14 cellular contexts compared by ENCODE assay signal in genomic region chr16:4270091-4270490, GRCh38. TPM values are rescaled to one million over a fixed set of nuclear protein-coding genes. Genes with fewer than 3 reads are reported as not detected.
DNase-seq lines count a peak whose midpoint lies in the region; ATAC-seq and TF ChIP-seq lines count a peak whose summit lies in the region.
"Had no signal": no experiment of that assay in that cellular context is flagged by ENCODE, and none has a peak within 500 bp of the region (broad histone marks: within the 10 kb centered on the region; RNA-seq: fewer than 3 reads in every experiment).

No MANE protein-coding gene starts in this region.

- WGBS in tibial nerve, 2 donors: 81 to 88% methylated on average over 5 of the region's 5 CpGs

- intact Hi-C loops in A673 (cut with micrococcal nuclease; ENCODE audit: unreplicated experiment): no loop called here

- peak overlapping the region; percentile 90; the same call in 1 of the 2 replicates for H3K4me2 ChIP-seq in GM23338

- TF ChIP-seq CTCF in A673 (conservative IDR thresholded peaks at IDR 0.05; ENCODE audit: low read depth, low read length) (no peak), GM23338 (conservative IDR thresholded peaks at IDR 0.05; ENCODE audit: low read depth in 2 of 2) (no peak), WERI-Rb-1 (IDR thresholded peaks at IDR 0.05; ENCODE audit: low read depth, low read length) (no peak), tibial nerve (IDR thresholded peaks at IDR 0.05) (no peak)

- H3K36me3 Mint-ChIP-seq in GM23338 (ENCODE audit: low read depth) (peaks cover 36% of the 10 kb centered on the region), memory B cell (no peaks in the 10 kb centered on the region)

- H3K9me3 Mint-ChIP-seq in GM23338: peaks cover 4% of the 10 kb centered on the region; the same call in 2 of the 3 replicates
- H3K9me3 Mint-ChIP-seq in memory B cell: no peaks in the 10 kb centered on the region

- peak overlapping the region; percentile 94; the same call in 1 of the 3 replicates for H3K4me3 Mint-ChIP-seq in GM23338
- peak overlapping the region; percentile 97 for H3K4me3 Mint-ChIP-seq in memory B cell

- ATAC-seq in GM23338: no peak
- ATAC-seq in memory B cell (ENCODE audit: low read depth): no peak
- ATAC-seq: sciatic nerve had no signal

- H3K4me1 Mint-ChIP-seq in GM23338 (peaks cover 10% of the 10 kb centered on the region), memory B cell (peaks cover 4% of the 10 kb centered on the region)

- H3K9me2 ChIP-seq in GM23338 (ENCODE audit: insufficient read depth): no peaks in the 10 kb centered on the region

- H3K79me2 ChIP-seq in GM23338 (replicated peaks; ENCODE audit: insufficient read depth): peaks cover 74% of the 10 kb centered on the region

- BruUV-seq in A673 (replicated peaks; lab: Mats Ljungman, UMichigan): no TSS peak

- no peak overlapping the region for H2AFZ ChIP-seq in GM23338

- DNase-seq in A673 (ENCODE audit: low spot score) (no peak), GM23338 (ENCODE audit: low spot score) (no peak), WERI-Rb-1 (no peak), memory B cell (ENCODE audit: low spot score in 2 of 2) (no peak), tibial nerve (ENCODE audit: low spot score in 2 of 2) (no peak), inferior parietal cortex (ENCODE audit: extremely low spot score) (no peak)
- no peak for DNase-seq in activated effector memory CD4-positive, alpha-beta T cell treated with Interleukin-2 at 50 U/mL for 16 hours
- no peak for DNase-seq in activated CD8-positive, alpha-beta memory T cell treated with anti-CD3 and anti-CD28 coated beads for 24 hours
- DNase-seq: activated CD4-positive, alpha-beta T cell treated with anti-CD3 and anti-CD28 coated beads for 48 hours; amygdala; NCI-H1930 had no signal

- TF ChIP-seq POLR2A in tibial nerve (IDR thresholded peaks at IDR 0.05): no peak

- CTCF ChIA-PET in A673 (lab: Charles Lee): no interaction called here

- H3K27ac ChIP-seq in A673 (ENCODE audit: low read depth, low read length, poor library complexity, severe bottlenecking) (peak overlapping the region; percentile 91), GM23338 (ENCODE audit: low read depth) (no peak overlapping the region), WERI-Rb-1 (peak overlapping the region; percentile 95; the same call in 1 of the 2 replicates), tibial nerve (no peak overlapping the region)

- H3K4me1 ChIP-seq in A673 (ENCODE audit: insufficient read depth, low read length, poor library complexity, severe bottlenecking) (peaks cover 20% of the 10 kb centered on the region), GM23338 (ENCODE audit: insufficient read depth) (peaks cover 10% of the 10 kb centered on the region), tibial nerve (peaks cover 0 to 37% (median 7%) of the 10 kb centered on the region in 4 donors)

- no peak overlapping the region for H3K27ac Mint-ChIP-seq in GM23338
- no peak overlapping the region for H3K27ac Mint-ChIP-seq in memory B cell

- no peak overlapping the region for H3K4me3 ChIP-seq in A673 (ENCODE audit: low read depth, low read length, poor library complexity, severe bottlenecking)
- H3K4me3 ChIP-seq in GM23338: no peak overlapping the region; the same call in 1 of the 2 replicates
- H3K4me3 ChIP-seq in WERI-Rb-1 (ENCODE audit: low read depth, low read length): no peak overlapping the region
- no peak overlapping the region for H3K4me3 ChIP-seq in tibial nerve

- TF ChIP-seq EP300 in tibial nerve (IDR thresholded peaks at IDR 0.05): no peak

- no peaks in the 10 kb centered on the region for H3K36me3 ChIP-seq in A673 (ENCODE audit: insufficient read depth, low read length, poor library complexity, severe bottlenecking)
- no peaks in the 10 kb centered on the region for H3K36me3 ChIP-seq in GM23338 (ENCODE audit: insufficient read depth)
- H3K36me3 ChIP-seq in WERI-Rb-1: peaks cover 47% of the 10 kb centered on the region
- no peaks in the 10 kb centered on the region for H3K36me3 ChIP-seq in tibial nerve

- H3F3A ChIP-seq in GM23338 (replicated peaks; ENCODE audit: low read depth): peaks cover 22% of the 10 kb centered on the region

- H4K20me1 ChIP-seq in GM23338 (replicated peaks; ENCODE audit: insufficient read depth): peaks cover 17% of the 10 kb centered on the region

- no peaks in the 10 kb centered on the region for H3K9me3 ChIP-seq in A673 (ENCODE audit: low read depth, low read length, poor library complexity, severe bottlenecking)
- no peaks in the 10 kb centered on the region for H3K9me3 ChIP-seq in WERI-Rb-1 (ENCODE audit: severe bottlenecking)
- H3K9me3 ChIP-seq in tibial nerve: no peaks in the 10 kb centered on the region

- H3K27me3 Mint-ChIP-seq in GM23338 (ENCODE audit: insufficient read depth, low read depth, poor library complexity) (peaks cover 24% of the 10 kb centered on the region), memory B cell (no peaks in the 10 kb centered on the region)

- no peaks in the 10 kb centered on the region for H3K27me3 ChIP-seq in A673 (replicated peaks; ENCODE audit: insufficient read depth, low read depth, low read length, poor library complexity)
- H3K27me3 ChIP-seq in GM23338 (ENCODE audit: insufficient read depth): no peaks in the 10 kb centered on the region
- no peaks in the 10 kb centered on the region for H3K27me3 ChIP-seq in WERI-Rb-1 (ENCODE audit: insufficient read depth, low read depth, severe bottlenecking)
- no peaks in the 10 kb centered on the region for H3K27me3 ChIP-seq in tibial nerve

- POLR2A ChIA-PET in A673 (lab: Charles Lee; ENCODE audit: low non-redundant PET): no interaction called here

TF ChIP-seq in GM23338, 12 proteins besides CTCF, POLR2A, EP300 and RAD21 (continues in another document):
- TF ChIP-seq REST (IDR thresholded peaks at IDR 0.05; ENCODE audit: unreplicated experiment): no peak
- no peak for TF ChIP-seq EZH2phosphoT487 (IDR thresholded peaks at IDR 0.05; ENCODE audit: unreplicated experiment)
- TF ChIP-seq POLR2AphosphoS5 (IDR thresholded peaks at IDR 0.05; ENCODE audit: low read depth): no peak
- no peak for TF ChIP-seq ZNF114 (CRISPR knock-in tag; IDR thresholded peaks at IDR 0.05)

RNA-seq across cellular contexts. Expression of gene TFAP4, which starts 2.7 kb away (rescaled TPM):
- total RNA-seq in A673 (2021) (41.5 and 42.4 TPM in 2 replicates), tibial nerve (10 to 100 TPM in 2 of 4 donors, 1 to 10 TPM in 2; 6.9 to 16.8 (median 11.7) TPM)
- total RNA-seq in GM23338 (2014; rRNA removed; shearing (Covaris generic)): 19.3 and 20.7 TPM in 2 replicates
- polyA plus RNA-seq in GM23338 (2016; fragmentation: Nextera tagmentation; extraction: Ambion mirVana): 8.6 and 9.6 TPM in 2 replicates

RNA-seq across cellular contexts. Expression of gene SRL, which starts 28.2 kb away (rescaled TPM):
- total RNA-seq in A673 (2021): 0.11 TPM in 1 of 2 replicates, not detected in the other
- not detected in 2 replicates for total RNA-seq in GM23338 (2014; rRNA removed; shearing (Covaris generic))
- not detected in 2 replicates for polyA plus RNA-seq in GM23338 (2016; fragmentation: Nextera tagmentation; extraction: Ambion mirVana)
- 1 to 10 TPM in 3 of 4 donors, under 1 TPM in 1; 0.84 to 3.6 (median 1.5) TPM for total RNA-seq in tibial nerve
- total RNA-seq: LHCN-M2 had no signal
- polyA plus RNA-seq: BJ had no signal

RNA-seq across cellular contexts. Expression of gene GLIS2, which starts 45.8 kb away (rescaled TPM):
- total RNA-seq in A673 (2021): 10.6 and 15.4 TPM in 2 replicates
- 9.0 and 10.2 TPM in 2 replicates for total RNA-seq in GM23338 (2014; rRNA removed; shearing (Covaris generic))
- polyA plus RNA-seq in GM23338 (2016; fragmentation: Nextera tagmentation; extraction: Ambion mirVana): 8.2 and 8.8 TPM in 2 replicates
- total RNA-seq in tibial nerve: 10 to 100 TPM in 3 of 4 donors, 1 to 10 TPM in 1; 9.0 to 11.1 (median 10.8) TPM

Comparison
In these comparisons a context has a peak if more than half of its experiments do, and no peak if none do; other contexts are left out.
1. H3K27ac ChIP-seq: peak in A673 (single experiment) and WERI-Rb-1 (single experiment); none in GM23338 (single experiment) and tibial nerve (0 of 4).